In the genomic region with DNA sequence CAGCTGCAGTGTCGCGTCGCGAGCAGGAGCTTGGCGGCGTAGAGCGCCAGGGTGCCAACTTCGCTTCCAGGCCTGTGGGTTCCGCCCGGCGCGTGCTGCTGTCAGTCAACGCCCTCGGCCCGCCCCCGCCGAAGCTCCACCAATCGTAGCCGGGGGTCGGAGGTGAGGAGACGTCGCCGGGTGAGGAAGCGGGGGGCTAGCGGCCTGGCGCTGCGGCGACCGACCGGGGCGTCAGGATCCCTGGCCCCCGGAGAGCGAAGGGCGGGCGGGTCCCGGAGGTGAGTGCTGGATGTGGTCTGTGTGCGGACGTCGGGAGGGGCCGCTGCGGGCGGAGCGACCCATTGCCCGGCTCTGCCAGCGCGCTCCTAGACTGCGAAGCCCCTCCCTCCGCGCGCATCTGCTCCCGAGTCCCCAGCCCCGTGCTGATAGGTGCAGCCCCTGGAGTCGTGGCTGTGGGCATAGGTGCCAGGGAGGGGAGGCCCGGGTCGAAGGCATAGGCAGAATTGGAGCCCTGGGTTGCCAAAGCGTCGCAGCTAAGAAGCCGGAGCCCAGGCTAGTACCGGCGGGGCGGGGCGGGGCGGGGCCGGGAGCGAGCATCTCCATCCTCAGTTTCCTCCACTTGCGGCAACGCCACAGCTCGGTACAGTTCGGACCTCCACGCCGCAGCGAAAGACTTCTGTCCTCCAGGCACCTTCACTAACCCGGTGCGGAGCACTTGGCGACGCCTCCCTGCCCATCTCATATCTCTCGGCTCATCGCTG, we compare ENCODE assay signal across 8 cellular contexts. TPM values are rescaled to one million over a fixed set of nuclear protein-coding genes. Genes with fewer than 3 reads are reported as not detected.
DNase-seq lines count a peak whose midpoint lies in the region; ATAC-seq, FAIRE-seq and TF ChIP-seq lines count a peak whose summit lies in the region.

Gene NXPE3 (plus strand): TSS at position 165 of the 761 bp plus-strand sequence. CDS start 6,386 bp downstream, outside the sequence.

- H3K27me3 ChIP-seq in adrenal gland (no peaks in the 10 kb centered on the region), upper lobe of right lung (no peaks in the 10 kb centered on the region)

- intact Hi-C loops in adrenal gland (cut with DNase I) (no loop called here), left cardiac atrium (cut with DNase I) (no loop called here), upper lobe of right lung (cut with DNase I) (no loop called here)

- H3K36me3 ChIP-seq in adrenal gland (replicated peaks in 1 of 2) (peaks cover 0 to 10% of the 10 kb centered on the region in 2 donors), upper lobe of right lung (peaks cover 19% of the 10 kb centered on the region)

- H3K27ac Mint-ChIP-seq in T-cell (peak within 1 kb of the TSS; percentile 99 to 100), progenitor cell of endocrine pancreas (peak within 1 kb of the TSS; percentile 79)

- ATAC-seq in HG02798 (IDR thresholded peaks at IDR 0.05; ENCODE audit: poor library complexity, unreplicated experiment) = peak; percentile 97
- peak; percentile 92 to 95 (median 94) for ATAC-seq in T-cell (replicated peaks in 1 of 4)
- ATAC-seq in left cardiac atrium = peak; percentile 98
- peak; percentile 99 for ATAC-seq in upper lobe of right lung

- no peak for TF ChIP-seq CTCF in adrenal gland (IDR thresholded peaks at IDR 0.05)
- TF ChIP-seq CTCF in progenitor cell of endocrine pancreas (IDR thresholded peaks at IDR 0.05; ENCODE audit: unreplicated experiment) = no peak
- TF ChIP-seq CTCF in upper lobe of right lung (IDR thresholded peaks at IDR 0.05) = no peak

- WGBS in adrenal gland, 4 donors = 1% methylated on average over 28 to 78 of the region's 78 CpGs; no CpG with 5 or more reads in 1 of the 4 donors

- peak; percentile 64 for TF ChIP-seq POLR2A in GM12892 (IDR thresholded peaks at IDR 0.05; ENCODE audit: low read depth, low read length)
- peak in 1 of 2 donors; percentile 14 for TF ChIP-seq POLR2A in adrenal gland (IDR thresholded peaks at IDR 0.05)

- peak within 1 kb of the TSS; percentile 86 to 92 (median 91) for H3K4me3 Mint-ChIP-seq in T-cell
- peak within 1 kb of the TSS; percentile 85 for H3K4me3 Mint-ChIP-seq in progenitor cell of endocrine pancreas (ENCODE audit: low read depth)

- H3K9me3 ChIP-seq in adrenal gland (replicated peaks in 1 of 3) (no peaks in the 10 kb centered on the region), upper lobe of right lung (no peaks in the 10 kb centered on the region)

- H3K27ac ChIP-seq in adrenal gland (peak within 1 kb of the TSS; percentile 34 to 91 (median 72)), upper lobe of right lung (peak within 1 kb of the TSS; percentile 87)

- H3K4me1 ChIP-seq in adrenal gland (replicated peaks in 1 of 2) (peaks cover 4% of the 10 kb centered on the region in 2 donors), upper lobe of right lung (peaks cover 8% of the 10 kb centered on the region)

- DNase-seq in GM12892 (ENCODE audit: insufficient read length) (peak; percentile 76), NCI-H1417 treated with DMSO at 0.1 percent for 48 hours (lab: John Stamatoyannopoulos, UW) (peak; percentile 64), T-cell (peak; percentile 89 to 97 (median 94)), adrenal gland (peak; percentile 86 to 95 (median 91)), left cardiac atrium (peak; percentile 95), progenitor cell of endocrine pancreas (ENCODE audit: low spot score, unreplicated experiment) (peak; percentile 85), upper lobe of right lung (peak; percentile 96)

- POLR2A ChIA-PET in T-cell (lab: Charles Lee) = interaction anchor here (0.6 to 1.6 kb wide), 3 partner anchors 47 to 102 kb away, joined by 3 to 9 read pairs (median 5); partner anchors contain the start of genes CEP97 (in 1 of the 2) and ZBTB11 (in 1 of the 2)

- H3K36me3 Mint-ChIP-seq in T-cell = peaks cover 11% of the 10 kb centered on the region
- H3K36me3 Mint-ChIP-seq in progenitor cell of endocrine pancreas (ENCODE audit: insufficient read depth) = peaks cover 5% of the 10 kb centered on the region

- CTCF ChIA-PET in T-cell (lab: Charles Lee) = interaction anchor here (0.6 to 1.5 kb wide), 8 partner anchors 10 to 1525 kb away, joined by 3 to 11 read pairs (median 4); partner anchors contain the start of gene CEP97 (in 1 of the 2)

- peak within 1 kb of the TSS; percentile 29 to 81 (median 76) for H3K4me3 ChIP-seq in adrenal gland
- peak within 1 kb of the TSS; percentile 94 for H3K4me3 ChIP-seq in upper lobe of right lung

- H3K9me3 Mint-ChIP-seq in T-cell = no peaks in the 10 kb centered on the region
- no peaks in the 10 kb centered on the region for H3K9me3 Mint-ChIP-seq in progenitor cell of endocrine pancreas (ENCODE audit: low read depth)

- peak; percentile 91 for FAIRE-seq in GM12892 (lab: Jason Lieb, UNC)

- H3K27me3 Mint-ChIP-seq in T-cell (no peaks in the 10 kb centered on the region), progenitor cell of endocrine pancreas (peaks cover 26% of the 10 kb centered on the region)

- peaks cover 51 to 59% (median 53%) of the 10 kb centered on the region in 3 donors for H3K4me1 Mint-ChIP-seq in T-cell
- peaks cover 8% of the 10 kb centered on the region for H3K4me1 Mint-ChIP-seq in progenitor cell of endocrine pancreas (ENCODE audit: low read depth)

RNA-seq across cellular contexts. Expression of gene NXPE3, which starts in this region (rescaled TPM):
- 7.0 TPM for polyA plus RNA-seq in GM12892 (2012; ENCODE audit: missing spikeins)
- total RNA-seq in T-cell (10 to 100 TPM; 38.0 to 44.8 (median 41.3) TPM), adrenal gland (10 to 100 TPM in 2 of 8 donors, 1 to 10 TPM in 6; 4.9 to 14.8 (median 7.9) TPM), left cardiac atrium (10 to 100 TPM; 34.2 to 35.1 TPM), progenitor cell of endocrine pancreas (6.4 and 7.2 TPM in 2 replicates), upper lobe of right lung (15.9 TPM)
- polyA plus RNA-seq in adrenal gland = 1 to 10 TPM; 2.7 to 7.7 (median 3.7) TPM

Comparison
In these comparisons a context has a peak if more than half of its experiments do, and no peak if none do; other contexts are left out.
1. Peak in every context shown above with its lines: DNase-seq, ATAC-seq, H3K4me3 ChIP-seq and H3K27ac ChIP-seq.